In genomic region chr1:146228710-146229477, GRCh38 we compare ENCODE assay signal across 8 cellular contexts. TPM values are rescaled to one million over a fixed set of nuclear protein-coding genes. Genes with fewer than 3 reads are reported as not detected.
DNase-seq lines count a peak whose midpoint lies in the region; ATAC-seq and TF ChIP-seq lines count a peak whose summit lies in the region.
"Not testable (repeated sequence)": the region's sequence is repeated elsewhere in the genome, so short reads cannot be mapped to it uniquely, and the experiment has no call there.

Gene NOTCH2NLA (minus strand): TSS chr1:146229021. CDS start chr1:146189337, 39,684 bp downstream.

- peak within 1 kb of the TSS; percentile 63 to 79 (median 73); a peak in 20 of 22 replicates for H3K9ac ChIP-seq in BLaER1 treated with 17β-estradiol and CSF1 and Interleukin-3, amounts not matched to agents 10 nM and 100 nM
- H3K9ac ChIP-seq in SU-DHL-6 (ENCODE audit: low read length), result peak within 1 kb of the TSS; percentile 50
- H3K9ac ChIP-seq in iPS-18a (ENCODE audit: low read length); parathyroid adenoma: not testable (repeated sequence)

- H3K4me1 Mint-ChIP-seq in activated T-cell treated with anti-CD3 and anti-CD28 coated beads, Interleukin-2, amount 50 U/mL, for 4 hours (ENCODE audit: low read depth); dendritic cell treated with granulocyte-macrophage colony-stimulating factor and Interleukin-4, amounts not matched to agents 40 ng/mL and 50 ng/mL, for 4 days (ENCODE audit: low read depth): not testable (repeated sequence)

- intact Hi-C loops in dendritic cell treated with granulocyte-macrophage colony-stimulating factor and Interleukin-4, amounts not matched to agents 40 ng/mL and 50 ng/mL, for 4 days (cut with micrococcal nuclease), result not testable (repeated sequence)

- not testable (repeated sequence) for H3K4me1 ChIP-seq in BLaER1 treated with 17β-estradiol and CSF1 and Interleukin-3, amounts not matched to agents 10 nM and 100 nM; iPS-18a (ENCODE audit: control insufficient read depth, low read depth, low read length); parathyroid adenoma

- peak; percentile 56 for ATAC-seq in HG02678 (IDR thresholded peaks at IDR 0.05; ENCODE audit: unreplicated experiment)
- ATAC-seq in activated T-cell treated with anti-CD3 and anti-CD28 coated beads, Interleukin-2, amount 50 U/mL, for 4 hours, result peak; percentile 87 to 88

- DNase-seq in activated T-cell treated with anti-CD3 and anti-CD28 coated beads, Interleukin-2, amount 50 U/mL, for 4 hours, result peak; percentile 26
- DNase-seq in stimulated activated CD8-positive, alpha-beta memory T cell treated with anti-CD3 and anti-CD28 coated beads, Interleukin-7, amount 100 ng/mL, for 24 hours (ENCODE audit: low read depth), result peak; percentile 11

- TF ChIP-seq CTCF in SU-DHL-6 (IDR thresholded peaks at IDR 0.05; ENCODE audit: insufficient read depth, low read length, poor library complexity, severe bottlenecking); parathyroid adenoma (IDR thresholded peaks at IDR 0.05): not testable (repeated sequence)

- H3K4me2 ChIP-seq in BLaER1 treated with 17β-estradiol and CSF1 and Interleukin-3, amounts not matched to agents 10 nM and 100 nM, result peak within 1 kb of the TSS in 3 of 11 experiments; percentile 34 to 45 (median 34); a peak in 1 of 22 replicates
- H3K4me2 ChIP-seq in SU-DHL-6 (ENCODE audit: low read depth, low read length, poor library complexity, severe bottlenecking) (peak within 1 kb of the TSS; percentile 39), parathyroid adenoma (ENCODE audit: low read length) (peak within 1 kb of the TSS; percentile 53)

- H3K27ac ChIP-seq in BLaER1 treated with 17β-estradiol and CSF1 and Interleukin-3, amounts not matched to agents 10 nM and 100 nM, result peak within 1 kb of the TSS in 8 of 11 experiments; percentile 35 to 72 (median 60); a peak in 12 of 22 replicates
- not testable (repeated sequence) for H3K27ac ChIP-seq in SU-DHL-6 (ENCODE audit: low read depth, low read length); iPS-18a (ENCODE audit: low read length); parathyroid adenoma

- not testable (repeated sequence) for H3K36me3 Mint-ChIP-seq in activated T-cell treated with anti-CD3 and anti-CD28 coated beads, Interleukin-2, amount 50 U/mL, for 4 hours (ENCODE audit: insufficient read depth); dendritic cell treated with granulocyte-macrophage colony-stimulating factor and Interleukin-4, amounts not matched to agents 40 ng/mL and 50 ng/mL, for 4 days (ENCODE audit: low read depth)

- H3K4me3 ChIP-seq in BLaER1 treated with 17β-estradiol and CSF1 and Interleukin-3, amounts not matched to agents 10 nM and 100 nM, result peak within 1 kb of the TSS; percentile 51 to 71 (median 62)
- H3K4me3 ChIP-seq in SU-DHL-6 (ENCODE audit: insufficient read depth, low read length, poor library complexity, severe bottlenecking) (peak within 1 kb of the TSS; percentile 45), iPS-18a (ENCODE audit: low read length) (peak within 1 kb of the TSS; percentile 48), parathyroid adenoma (ENCODE audit: low read depth, low read length) (peak within 1 kb of the TSS; percentile 46)

- not testable (repeated sequence) for H2AFZ ChIP-seq in SU-DHL-6 (ENCODE audit: low read depth, low read length, severe bottlenecking)
- H2AFZ ChIP-seq in parathyroid adenoma, result peak within 1 kb of the TSS; percentile 73

- H3K79me2 ChIP-seq in SU-DHL-6 (ENCODE audit: insufficient read depth, low read length); parathyroid adenoma: not testable (repeated sequence)

- not testable (repeated sequence) for H3K9me3 Mint-ChIP-seq in activated T-cell treated with anti-CD3 and anti-CD28 coated beads, Interleukin-2, amount 50 U/mL, for 4 hours; dendritic cell treated with granulocyte-macrophage colony-stimulating factor and Interleukin-4, amounts not matched to agents 40 ng/mL and 50 ng/mL, for 4 days

- not testable (repeated sequence) for H3K36me3 ChIP-seq in BLaER1 treated with 17β-estradiol and CSF1 and Interleukin-3, amounts not matched to agents 10 nM and 100 nM; SU-DHL-6 (ENCODE audit: low read length); iPS-18a (ENCODE audit: control insufficient read depth, low read depth, low read length); parathyroid adenoma (ENCODE audit: control insufficient read depth, insufficient read depth, low read length)

- peak within 1 kb of the TSS; percentile 83 for H3K27ac Mint-ChIP-seq in dendritic cell treated with granulocyte-macrophage colony-stimulating factor and Interleukin-4, amounts not matched to agents 40 ng/mL and 50 ng/mL, for 4 days

- not testable (repeated sequence) for H3F3A ChIP-seq in SU-DHL-6 (ENCODE audit: insufficient read depth)

- H3K4me3 Mint-ChIP-seq in activated T-cell treated with anti-CD3 and anti-CD28 coated beads, Interleukin-2, amount 50 U/mL, for 4 hours, result peak within 1 kb of the TSS; percentile 69
- H3K4me3 Mint-ChIP-seq in dendritic cell treated with granulocyte-macrophage colony-stimulating factor and Interleukin-4, amounts not matched to agents 40 ng/mL and 50 ng/mL, for 4 days, result peak within 1 kb of the TSS; percentile 86

- not testable (repeated sequence) for H3K9me3 ChIP-seq in BLaER1 treated with 17β-estradiol and CSF1 and Interleukin-3, amounts not matched to agents 10 nM and 100 nM (replicated peaks in 1 of 11); SU-DHL-6 (ENCODE audit: insufficient read depth, low read length); iPS-18a (ENCODE audit: control insufficient read depth, low read depth, low read length); parathyroid adenoma (ENCODE audit: control insufficient read depth, low read length)

- H3K27me3 Mint-ChIP-seq in activated T-cell treated with anti-CD3 and anti-CD28 coated beads, Interleukin-2, amount 50 U/mL, for 4 hours (ENCODE audit: low read depth); dendritic cell treated with granulocyte-macrophage colony-stimulating factor and Interleukin-4, amounts not matched to agents 40 ng/mL and 50 ng/mL, for 4 days: not testable (repeated sequence)

- H3K27me3 ChIP-seq in BLaER1 treated with 17β-estradiol and CSF1 and Interleukin-3, amounts not matched to agents 10 nM and 100 nM; SU-DHL-6 (ENCODE audit: low read length); iPS-18a (ENCODE audit: control insufficient read depth, insufficient read depth, low read length); parathyroid adenoma (ENCODE audit: control insufficient read depth, insufficient read depth, low read length): not testable (repeated sequence)

- not testable (repeated sequence) for H4K20me1 ChIP-seq in BLaER1 treated with 17β-estradiol and CSF1 and Interleukin-3, amounts not matched to agents 10 nM and 100 nM; SU-DHL-6 (ENCODE audit: low read depth, low read length)

- H3K9me2 ChIP-seq in SU-DHL-6 (replicated peaks; ENCODE audit: insufficient read depth, low read length), result not testable (repeated sequence)

RNA-seq across cellular contexts. Expression of gene NOTCH2NLA, which starts in this region (rescaled TPM):
- total RNA-seq in activated T-cell treated with anti-CD3 and anti-CD28 coated beads, Interleukin-2, amount 50 U/mL, for 4 hours, result 10 to 100 TPM; 11.7 to 14.3 (median 11.9) TPM
